In genomic region chr6:5905431-5906339, GRCh38 we compare ENCODE assay signal across 12 cellular contexts.
A peak's percentile ranks its signal among the peaks of the same experiment; 100 is the strongest.
DNase-seq lines count a peak whose midpoint lies in the region; ATAC-seq, FAIRE-seq and TF ChIP-seq lines count a peak whose summit lies in the region.
"Had no signal": no experiment of that assay in that cellular context is flagged by ENCODE, and none has a peak within 500 bp of the region (broad histone marks: within the 10 kb centered on the region; RNA-seq: fewer than 3 reads in every experiment).

No MANE protein-coding gene starts in this region.

- intact Hi-C loops in mammary epithelial cell (cut with micrococcal nuclease) (no loop called here), kidney (cut with DNase I) (no loop called here), tibial artery (cut with DNase I; ENCODE audit: low total_unique reads) (no loop called here)

- DNase-seq in mammary epithelial cell = peak; percentile 84
- DNase-seq in kidney = peak; percentile 75
- DNase-seq in tibial artery = peak; percentile 92 to 96
- no peak for DNase-seq in SIG-M5 treated with dmso at 0.1 percent for 504 hours (lab: John Stamatoyannopoulos, UW; ENCODE audit: unreplicated experiment)
- no peak for DNase-seq in HT-29 (ENCODE audit: low spot score)
- DNase-seq in activated CD4-positive, alpha-beta T cell treated with anti-CD3 and anti-CD28 coated beads, Interleukin-2, amount 50 U/mL, for 1 hour = no peak
- DNase-seq: activated CD4-positive, alpha-beta T cell treated with anti-CD3 and anti-CD28 coated beads for 48 hours; naive thymus-derived CD4-positive, alpha-beta T cell; NCI-H187; stimulated activated naive CD4-positive, alpha-beta T cell treated with Interleukin-2 at 50 U/mL for 16 hours had no signal

- H3K4me2 ChIP-seq in mammary epithelial cell (ENCODE audit: insufficient read depth, low read depth, low read length) = peak overlapping the region; percentile 25

- no peak overlapping the region for H3K4me3 Mint-ChIP-seq in IgD-negative memory B cell
- H3K4me3 Mint-ChIP-seq: naive thymus-derived CD4-positive, alpha-beta T cell had no signal

- WGBS in mammary epithelial cell (ENCODE audit: low coverage, missing lambda C conversion rate) = 55% methylated on average over 16 of the region's 18 CpGs

- no peak for ATAC-seq in HG03460 (IDR thresholded peaks at IDR 0.05; ENCODE audit: unreplicated experiment)
- ATAC-seq: naive thymus-derived CD4-positive, alpha-beta T cell had no signal

- no peaks in the 10 kb centered on the region for H3K27me3 ChIP-seq in mammary epithelial cell (ENCODE audit: insufficient read depth, low read length)
- no peaks in the 10 kb centered on the region for H3K27me3 ChIP-seq in tibial artery

- H3K36me3 Mint-ChIP-seq in IgD-negative memory B cell = peaks cover 8% of the 10 kb centered on the region

- H3K27ac Mint-ChIP-seq in IgD-negative memory B cell = peak overlapping the region in 2 of 3 donors; percentile 49 to 67
- H3K27ac Mint-ChIP-seq: naive thymus-derived CD4-positive, alpha-beta T cell had no signal

- H3K9me3 Mint-ChIP-seq in IgD-negative memory B cell = no peaks in the 10 kb centered on the region

- H3K79me2 ChIP-seq in mammary epithelial cell (ENCODE audit: insufficient read depth, low read length) = no peaks in the 10 kb centered on the region

- no peaks in the 10 kb centered on the region for H3K27me3 Mint-ChIP-seq in IgD-negative memory B cell

- H3K4me1 ChIP-seq in mammary epithelial cell (ENCODE audit: insufficient read depth, low read length) = peaks cover 15% of the 10 kb centered on the region
- H3K4me1 ChIP-seq in kidney (ENCODE audit: control insufficient read depth in 1 of 2, insufficient read depth in 1 of 2, low read depth in 1 of 2, low read length in 2 of 2) = no peaks in the 10 kb centered on the region
- H3K4me1 ChIP-seq in tibial artery = peaks cover 0 to 19% (median 13%) of the 10 kb centered on the region in 4 donors

- H3K27ac ChIP-seq in mammary epithelial cell (ENCODE audit: insufficient read depth, low read depth, low read length) (peak overlapping the region; percentile 25), kidney (ENCODE audit: low read depth in 2 of 2, low read length in 2 of 2) (no peak overlapping the region), tibial artery (peak overlapping the region; percentile 61 to 74)

- dilution Hi-C loops in mammary epithelial cell (cut with HindIII; ENCODE audit: low sequenced_read_pairs) = no loop called here

- TF ChIP-seq CTCF in mammary epithelial cell (conservative IDR thresholded peaks at IDR 0.05 in 1 of 2, IDR thresholded peaks at IDR 0.05 in 1 of 2; ENCODE audit: extremely low read depth in 1 of 2, insufficient read depth in 1 of 2, low read depth in 1 of 2, low read length in 2 of 2) = no peak
- no peak for TF ChIP-seq CTCF in kidney (IDR thresholded peaks at IDR 0.05; ENCODE audit: borderline replicate concordance, extremely low read depth, insufficient read depth)
- no peak for TF ChIP-seq CTCF in tibial artery (IDR thresholded peaks at IDR 0.05)

- H3K36me3 ChIP-seq in mammary epithelial cell (ENCODE audit: insufficient read depth, low read length) = no peaks in the 10 kb centered on the region
- H3K36me3 ChIP-seq in kidney (ENCODE audit: control insufficient read depth in 1 of 2, insufficient read depth in 2 of 2, low read length in 2 of 2) = no peaks in the 10 kb centered on the region
- H3K36me3 ChIP-seq in tibial artery = no peaks in the 10 kb centered on the region

- no TSS peak for BruUV-seq in mammary epithelial cell (replicated peaks; lab: Mats Ljungman, UMichigan)

- FAIRE-seq in kidney (lab: Jason Lieb, UNC) = no peak

- H3K9ac ChIP-seq in mammary epithelial cell (ENCODE audit: insufficient read depth, low read length) (no peak overlapping the region), kidney (ENCODE audit: low read length in 2 of 2) (no peak overlapping the region)

- H3K4me3 ChIP-seq in mammary epithelial cell (replicated peaks in 1 of 3; ENCODE audit: insufficient read depth in 1 of 3, low read depth in 2 of 3, low read length in 3 of 3) = no peak overlapping the region
- no peak overlapping the region for H3K4me3 ChIP-seq in kidney (ENCODE audit: low read length in 2 of 2)
- no peak overlapping the region for H3K4me3 ChIP-seq in tibial artery

- no peaks in the 10 kb centered on the region for H4K20me1 ChIP-seq in mammary epithelial cell (ENCODE audit: insufficient read depth, low read length)

- CTCF ChIA-PET in mammary epithelial cell (lab: Charles Lee; ENCODE audit: low non-redundant PET) = no interaction called here

- peak overlapping the region; percentile 69 for H2AFZ ChIP-seq in mammary epithelial cell (ENCODE audit: low read depth, low read length)

- no peaks in the 10 kb centered on the region for H3K9me3 ChIP-seq in mammary epithelial cell (replicated peaks; ENCODE audit: insufficient read depth, low read length)
- no peaks in the 10 kb centered on the region for H3K9me3 ChIP-seq in kidney (ENCODE audit: control insufficient read depth in 1 of 2, low read length in 2 of 2)
- no peaks in the 10 kb centered on the region for H3K9me3 ChIP-seq in tibial artery

- in situ Hi-C loops in mammary epithelial cell (cut with MboI; ENCODE audit: low sequenced_read_pairs in 2 of 2) = no loop called here

- H3K4me1 Mint-ChIP-seq in IgD-negative memory B cell = no peaks in the 10 kb centered on the region

Comparison
In these comparisons a context has a peak if more than half of its experiments do, and no peak if none do; other contexts are left out.
1. DNase-seq: peak in mammary epithelial cell (single experiment), kidney (single experiment) and tibial artery (2 of 2); none in SIG-M5 treated with dmso at 0.1 percent for 504 hours (single experiment), HT-29 (single experiment) and activated CD4-positive, alpha-beta T cell treated with anti-CD3 and anti-CD28 coated beads, Interleukin-2, amount 50 U/mL, for 1 hour (single experiment).
2. H3K27ac ChIP-seq: peak in mammary epithelial cell (single experiment) and tibial artery (2 of 2); none in kidney (0 of 2).